8 cellular contexts compared by ENCODE assay signal in genomic region chr11:72752088-72752914, GRCh38. TPM values are rescaled to one million over a fixed set of nuclear protein-coding genes. Genes with fewer than 3 reads are reported as not detected.
DNase-seq lines count a peak whose midpoint lies in the region; ATAC-seq and TF ChIP-seq lines count a peak whose summit lies in the region.

TSS of gene ARAP1 (minus strand) at chr11:72752408. CDS start at chr11:72727128, 25,280 bp downstream.

- no peaks in the 10 kb centered on the region for H3K27me3 ChIP-seq in heart left ventricle

- peaks cover 0 to 30% (median 15%) of the 10 kb centered on the region in 12 donors for H3K4me1 ChIP-seq in heart left ventricle

- peaks cover 0 to 9% (median 0%) of the 10 kb centered on the region in 9 donors for H3K36me3 ChIP-seq in heart left ventricle

- 2 to 11% (median 4%) methylated on average over 9 to 51 of the region's 51 CpGs for WGBS in heart left ventricle, 4 donors

- intact Hi-C loops in heart left ventricle (cut with DNase I): loop anchor here in 1 of 10 donors (2.0 kb wide), 1 partner anchor 38 kb away; no protein-coding TSS in a partner anchor
- intact Hi-C loops in posterior vena cava (cut with DNase I): no loop called here

- POLR2A ChIA-PET in T-cell (lab: Charles Lee): interaction anchor here in 1 of 2 donors (0.7 kb wide), 1 partner anchor 16 kb away, joined by 3 read pairs; no protein-coding TSS in a partner anchor

- no peak for TF ChIP-seq POLR2A in heart left ventricle (IDR thresholded peaks at IDR 0.05)

- H3K9me3 Mint-ChIP-seq in T-cell (no peaks in the 10 kb centered on the region), type B pancreatic cell (no peaks in the 10 kb centered on the region)
- no peaks in the 10 kb centered on the region for H3K9me3 Mint-ChIP-seq in activated naive CD8-positive, alpha-beta T cell treated with anti-CD3 and anti-CD28 coated beads, Interleukin-2, amount 50 U/mL, for 24 hours

- H3K4me3 Mint-ChIP-seq in T-cell (peak within 1 kb of the TSS; percentile 81 to 97 (median 95)), type B pancreatic cell (peak within 1 kb of the TSS; percentile 95)
- peak within 1 kb of the TSS; percentile 93 for H3K4me3 Mint-ChIP-seq in activated naive CD8-positive, alpha-beta T cell treated with anti-CD3 and anti-CD28 coated beads, Interleukin-2, amount 50 U/mL, for 24 hours

- H3K27ac ChIP-seq in heart left ventricle: peak within 1 kb of the TSS in 7 of 12 donors; percentile 34 to 67 (median 58)

- H3K27ac Mint-ChIP-seq in T-cell: peak within 1 kb of the TSS; percentile 90 to 94
- peak within 1 kb of the TSS; percentile 92 for H3K27ac Mint-ChIP-seq in activated naive CD8-positive, alpha-beta T cell treated with anti-CD3 and anti-CD28 coated beads, Interleukin-2, amount 50 U/mL, for 24 hours
- peak within 1 kb of the TSS; percentile 98 for H3K27ac Mint-ChIP-seq in type B pancreatic cell

- DNase-seq in Caki2 (ENCODE audit: low read depth) (peak; percentile 67), Kasumi-1 (lab: John Stamatoyannopoulos, UW) (peak; percentile 65 to 71), T-cell (peak; percentile 62 to 87 (median 78)), heart left ventricle (peak; percentile 71 to 86 (median 78)), posterior vena cava (ENCODE audit: low spot score) (peak; percentile 89), type B pancreatic cell (ENCODE audit: extremely low spot score, unreplicated experiment) (no peak)
- DNase-seq in activated naive CD8-positive, alpha-beta T cell treated with anti-CD3 and anti-CD28 coated beads, Interleukin-2, amount 50 U/mL, for 24 hours: peak; percentile 75

- peak; percentile 61 for ATAC-seq in GM21515 (IDR thresholded peaks at IDR 0.05; ENCODE audit: unreplicated experiment)
- peak; percentile 90 to 96 (median 92) for ATAC-seq in T-cell (replicated peaks in 1 of 4)
- peak; percentile 80 for ATAC-seq in activated naive CD8-positive, alpha-beta T cell treated with anti-CD3 and anti-CD28 coated beads, Interleukin-2, amount 50 U/mL, for 24 hours
- peak; percentile 75 to 94 (median 92) for ATAC-seq in heart left ventricle

- H3K36me3 Mint-ChIP-seq in T-cell (peaks cover 15% of the 10 kb centered on the region), type B pancreatic cell (peaks cover 21% of the 10 kb centered on the region)
- no peaks in the 10 kb centered on the region for H3K36me3 Mint-ChIP-seq in activated naive CD8-positive, alpha-beta T cell treated with anti-CD3 and anti-CD28 coated beads, Interleukin-2, amount 50 U/mL, for 24 hours (ENCODE audit: low read depth)

- H3K4me3 ChIP-seq in heart left ventricle: peak within 1 kb of the TSS; percentile 56 to 88 (median 72)

- H3K9me3 ChIP-seq in heart left ventricle: no peaks in the 10 kb centered on the region

- H3K27me3 Mint-ChIP-seq in T-cell (no peaks in the 10 kb centered on the region), type B pancreatic cell (no peaks in the 10 kb centered on the region)
- H3K27me3 Mint-ChIP-seq in activated naive CD8-positive, alpha-beta T cell treated with anti-CD3 and anti-CD28 coated beads, Interleukin-2, amount 50 U/mL, for 24 hours: no peaks in the 10 kb centered on the region

- TF ChIP-seq CTCF in heart left ventricle (IDR thresholded peaks at IDR 0.05): peak in 3 of 12 donors; percentile 4 to 12 (median 6)
- no peak for TF ChIP-seq CTCF in type B pancreatic cell (conservative IDR thresholded peaks at IDR 0.05)

- CTCF ChIA-PET in T-cell (lab: Charles Lee): interaction anchor here in 1 of 2 donors (0.8 kb wide), 1 partner anchor 94 kb away, joined by 3 read pairs; no protein-coding TSS in a partner anchor

- in situ Hi-C loops in Caki2 (cut with HindIII; ENCODE audit: low pct_unique_long_range_greater_than_20kb, low sequenced_read_pairs): no loop called here

- peaks cover 45 to 50% (median 46%) of the 10 kb centered on the region in 3 donors for H3K4me1 Mint-ChIP-seq in T-cell
- H3K4me1 Mint-ChIP-seq in activated naive CD8-positive, alpha-beta T cell treated with anti-CD3 and anti-CD28 coated beads, Interleukin-2, amount 50 U/mL, for 24 hours: peaks cover 35% of the 10 kb centered on the region
- peaks cover 29% of the 10 kb centered on the region for H3K4me1 Mint-ChIP-seq in type B pancreatic cell (ENCODE audit: unreplicated experiment)

RNA-seq across cellular contexts. Expression of gene ARAP1, which starts in this region (rescaled TPM):
- total RNA-seq in Caki2 (2014; rRNA removed; shearing (Covaris generic); ENCODE audit: low replicate concordance): 45.6 and 92.8 TPM in 2 replicates
- total RNA-seq in T-cell (100 to 1,000 TPM; 117 to 162 (median 148) TPM), heart left ventricle (100 to 1,000 TPM in 2 of 9 donors, 10 to 100 TPM in 7; 35.4 to 116 (median 44.0) TPM), posterior vena cava (10 to 100 TPM; 49.9 to 81.9 TPM), type B pancreatic cell (ENCODE audit: low replicate concordance) (80.5 and 149 TPM in 2 replicates)
- 10 to 100 TPM; 37.7 to 42.0 TPM for polyA plus RNA-seq in heart left ventricle
